ENCODE assay signal across 21 cellular contexts in the genomic region with DNA sequence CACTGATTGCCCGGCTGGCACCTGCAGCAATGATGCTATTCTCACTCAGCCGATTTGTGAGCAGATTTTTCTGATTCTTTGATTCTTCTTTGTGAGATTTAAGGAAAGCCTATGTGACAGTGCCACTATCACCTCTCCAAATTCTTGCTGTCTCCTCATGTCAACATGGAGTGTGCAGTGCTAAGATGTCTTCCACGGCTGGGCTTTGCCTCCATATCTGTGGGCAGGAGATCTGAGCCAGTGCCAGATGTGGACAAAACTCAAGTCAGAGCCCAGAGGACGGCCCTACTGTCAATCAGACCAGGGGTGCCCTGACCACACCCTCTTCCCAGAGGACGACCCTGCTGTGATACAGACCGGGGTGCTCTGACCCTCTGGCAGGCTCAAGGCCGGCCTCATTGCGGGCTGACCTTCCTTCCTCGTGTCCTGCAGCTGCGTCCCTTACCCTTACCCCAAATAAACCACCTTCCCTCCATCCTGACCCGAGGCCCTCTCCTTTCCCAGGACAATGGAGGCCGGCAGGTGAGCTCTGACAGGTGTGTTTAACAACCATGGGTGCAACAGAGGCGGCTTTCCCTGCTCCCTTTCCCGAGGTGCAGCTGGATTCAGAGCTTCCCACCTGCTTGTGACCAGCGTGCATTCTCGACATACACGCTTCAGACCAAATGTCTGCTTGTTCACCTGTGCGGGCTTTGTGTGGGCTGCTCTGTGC.
A peak's percentile ranks its signal among the peaks of the same experiment; 100 is the strongest.
DNase-seq lines count a peak whose midpoint lies in the region; ATAC-seq lines count a peak whose summit lies in the region.
"Had no signal": no experiment of that assay in that cellular context is flagged by ENCODE, and none has a peak within 500 bp of the region (broad histone marks: within the 10 kb centered on the region; RNA-seq: fewer than 3 reads in every experiment).

No MANE protein-coding gene starts in this region.

- no peak overlapping the region for H3K14ac ChIP-seq in neuronal stem cell (ENCODE audit: low read length)

- H4K91ac ChIP-seq in neuronal stem cell (ENCODE audit: low read depth, low read length, poor library complexity) = no peak overlapping the region

- no peak overlapping the region for H3K4me3 ChIP-seq in neuronal stem cell (ENCODE audit: low read length in 2 of 2)
- H3K4me3 ChIP-seq: BLaER1 treated with 17β-estradiol and CSF1 and Interleukin-3, amounts not matched to agents 10 nM and 100 nM had no signal

- no peak overlapping the region for H2BK15ac ChIP-seq in neuronal stem cell (ENCODE audit: low read length)

- no peaks in the 10 kb centered on the region for H3K27me3 ChIP-seq in neuronal stem cell (ENCODE audit: control insufficient read depth in 3 of 3, insufficient read depth in 3 of 3, low read depth in 1 of 3, low read length in 3 of 3)
- H3K27me3 ChIP-seq: BLaER1 treated with 17β-estradiol and CSF1 and Interleukin-3, amounts not matched to agents 10 nM and 100 nM had no signal

- no peak overlapping the region for H3K4me2 ChIP-seq in neuronal stem cell (ENCODE audit: insufficient read depth, low read length, poor library complexity, severe bottlenecking)
- H3K4me2 ChIP-seq: BLaER1 treated with 17β-estradiol and CSF1 and Interleukin-3, amounts not matched to agents 10 nM and 100 nM had no signal

- peak overlapping the region; percentile 69 for H3K18ac ChIP-seq in neuronal stem cell (ENCODE audit: low read length)

- no CpG with 5 or more reads among the region's 18 CpGs for WGBS in neuronal stem cell (ENCODE audit: extremely low coverage in 2 of 2, insufficient read length in 2 of 2, insufficient replicate concordance in 1 of 2), 2 donors

- H2BK5ac ChIP-seq in neuronal stem cell (ENCODE audit: low read length) = no peak overlapping the region

- H2AFZ ChIP-seq in neuronal stem cell (ENCODE audit: low read length) = no peak overlapping the region

- peak overlapping the region; percentile 24 for H2AK5ac ChIP-seq in neuronal stem cell (ENCODE audit: low read depth, low read length)

- no peaks in the 10 kb centered on the region for H3K79me1 ChIP-seq in neuronal stem cell (ENCODE audit: low read depth, low read length)

- H2BK12ac ChIP-seq in neuronal stem cell (ENCODE audit: low read length) = no peak overlapping the region

- peak overlapping the region; percentile 12 for H3K23ac ChIP-seq in neuronal stem cell (ENCODE audit: low read depth, low read length, poor library complexity)

- DNase-seq in DMS153 (lab: John Stamatoyannopoulos, UW) = peak; percentile 11
- no peak for DNase-seq in DMS153 treated with DMSO at 0.1 percent for 48 hours (lab: John Stamatoyannopoulos, UW; ENCODE audit: unreplicated experiment)
- peak; percentile 75 for DNase-seq in COLO668 (lab: John Stamatoyannopoulos, UW; ENCODE audit: unreplicated experiment)
- peak; percentile 16 for DNase-seq in NCI-H748 treated with DMSO at 0.1 percent for 48 hours (lab: John Stamatoyannopoulos, UW)
- DNase-seq in neuronal stem cell (ENCODE audit: low spot score) = no peak
- DNase-seq in AG08396 (ENCODE audit: low spot score) = no peak
- no peak for DNase-seq in SIG-M5 (lab: John Stamatoyannopoulos, UW)
- DNase-seq: ACHN; CD4-positive, alpha-beta memory T cell; DMS79; MM.1S; NCI-H1048; NCI-H1436 treated with DMSO at 0.1 percent for 48 hours; NCI-H2029 treated with DMSO at 0.1 percent for 48 hours; NCI-H524; OCI-M1; T-helper 2 cell had no signal

- H3K27ac ChIP-seq in neuronal stem cell (replicated peaks; ENCODE audit: low read length) = no peak overlapping the region
- H3K27ac ChIP-seq: 22Rv1; BLaER1 treated with 17β-estradiol and CSF1 and Interleukin-3, amounts not matched to agents 10 nM and 100 nM had no signal

- H3K9ac ChIP-seq in neuronal stem cell (ENCODE audit: low read depth, low read length, poor library complexity) = no peak overlapping the region
- H3K9ac ChIP-seq: BLaER1 treated with 17β-estradiol and CSF1 and Interleukin-3, amounts not matched to agents 10 nM and 100 nM had no signal

- no peak for ATAC-seq in HG02973 (IDR thresholded peaks at IDR 0.05; ENCODE audit: unreplicated experiment)
- ATAC-seq: Right ventricle myocardium inferior had no signal

- no peaks in the 10 kb centered on the region for H3K36me3 ChIP-seq in neuronal stem cell (replicated peaks in 1 of 2; ENCODE audit: control insufficient read depth in 2 of 2, insufficient read depth in 2 of 2, low read length in 2 of 2)
- H3K36me3 ChIP-seq: BLaER1 treated with 17β-estradiol and CSF1 and Interleukin-3, amounts not matched to agents 10 nM and 100 nM had no signal

- H2BK120ac ChIP-seq in neuronal stem cell (ENCODE audit: low read depth, low read length) = no peak overlapping the region

- H3K4ac ChIP-seq in neuronal stem cell (ENCODE audit: low read length) = no peak overlapping the region

- H3K9me3 ChIP-seq in neuronal stem cell (replicated peaks in 1 of 2; ENCODE audit: control insufficient read depth in 2 of 2, insufficient read depth in 1 of 2, low read depth in 1 of 2, low read length in 2 of 2) = peaks cover 0 to 2% of the 10 kb centered on the region in 2 donors

- H4K8ac ChIP-seq in neuronal stem cell (ENCODE audit: low read depth, low read length) = no peak overlapping the region

- no peaks in the 10 kb centered on the region for H3K4me1 ChIP-seq in neuronal stem cell (ENCODE audit: control insufficient read depth in 2 of 2, insufficient read depth in 1 of 2, low read depth in 1 of 2, low read length in 2 of 2)
- H3K4me1 ChIP-seq: BLaER1 treated with 17β-estradiol and CSF1 and Interleukin-3, amounts not matched to agents 10 nM and 100 nM had no signal

Comparison
In these comparisons a context has a peak if more than half of its experiments do, and no peak if none do; other contexts are left out.
1. DNase-seq: peak in DMS153 (single experiment), COLO668 (single experiment) and NCI-H748 treated with DMSO at 0.1 percent for 48 hours (single experiment); none in DMS153 treated with DMSO at 0.1 percent for 48 hours (single experiment), neuronal stem cell (single experiment), AG08396 (single experiment) and SIG-M5 (single experiment).